In the genomic region with DNA sequence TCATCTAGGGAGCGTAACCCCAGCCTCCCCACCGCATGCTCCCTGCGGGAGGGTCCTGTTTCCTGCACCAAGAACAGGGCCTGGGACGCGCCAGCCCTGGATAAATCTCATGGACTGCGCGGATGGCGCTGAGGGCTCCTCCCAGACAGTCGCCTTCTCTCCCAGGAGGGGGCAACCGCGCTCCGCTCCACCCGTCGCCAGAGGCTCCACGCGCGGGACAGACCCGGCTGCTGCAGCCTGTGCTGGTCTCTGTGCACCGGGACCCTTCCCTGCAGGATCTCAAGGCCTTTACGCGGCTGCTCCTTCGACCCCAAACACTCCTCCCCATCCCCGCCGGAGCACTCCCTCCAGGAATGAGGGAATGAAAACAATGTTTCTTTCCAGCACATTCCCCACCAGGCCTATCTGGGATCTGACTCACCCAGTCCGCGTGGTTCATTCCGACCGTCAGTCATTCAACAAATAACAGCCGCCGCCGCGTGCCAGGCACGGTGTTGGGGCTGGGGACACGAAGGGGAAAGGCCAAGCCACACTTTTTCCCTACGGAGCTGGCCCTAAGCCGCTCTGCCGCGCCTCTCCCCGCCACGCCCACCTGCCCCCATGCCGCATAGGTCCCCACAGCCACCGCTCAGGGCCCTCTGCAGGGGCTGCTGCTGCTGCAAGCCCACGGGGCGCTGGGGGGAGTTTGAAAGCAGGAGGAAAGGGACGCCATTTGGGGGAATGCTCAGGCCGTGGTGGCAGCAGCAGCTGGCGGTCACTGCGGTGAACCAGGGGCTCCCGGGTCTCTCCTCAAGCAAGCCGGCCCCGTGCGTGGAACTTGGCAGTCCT, we compare ENCODE assay signal across 9 cellular contexts.
DNase-seq lines count a peak whose midpoint lies in the region; ATAC-seq lines count a peak whose summit lies in the region.
"Had no signal": no experiment of that assay in that cellular context is flagged by ENCODE, and none has a peak within 500 bp of the region (broad histone marks: within the 10 kb centered on the region; RNA-seq: fewer than 3 reads in every experiment).

No MANE protein-coding gene starts in this region.

- no peaks in the 10 kb centered on the region for H3K36me3 Mint-ChIP-seq in dendritic cell treated with granulocyte-macrophage colony-stimulating factor and Interleukin-4, amounts not matched to agents 40 ng/mL and 50 ng/mL, for 4 days (ENCODE audit: low read depth)

- H3K4me3 Mint-ChIP-seq in dendritic cell treated with granulocyte-macrophage colony-stimulating factor and Interleukin-4, amounts not matched to agents 40 ng/mL and 50 ng/mL, for 4 days = peak overlapping the region; percentile 34

- H3K27me3 Mint-ChIP-seq in dendritic cell treated with granulocyte-macrophage colony-stimulating factor and Interleukin-4, amounts not matched to agents 40 ng/mL and 50 ng/mL, for 4 days = peaks cover 91% of the 10 kb centered on the region

- H3K27ac Mint-ChIP-seq in dendritic cell treated with granulocyte-macrophage colony-stimulating factor and Interleukin-4, amounts not matched to agents 40 ng/mL and 50 ng/mL, for 4 days = peak overlapping the region; percentile 70

- DNase-seq in DMS53 (lab: John Stamatoyannopoulos, UW) (peak; percentile 50), DMS53 treated with DMSO at 0.1 percent for 48 hours (lab: John Stamatoyannopoulos, UW; ENCODE audit: unreplicated experiment) (no peak), left kidney (ENCODE audit: low read depth, low spot score) (peak; percentile 75), superior temporal gyrus (ENCODE audit: extremely low spot score) (peak; percentile 62), amniotic stem cell (lab: John Stamatoyannopoulos, UW) (no peak)
- DNase-seq in central memory CD4-positive, alpha-beta T cell = no peak
- DNase-seq: NCI-H2081 treated with DMSO at 0.1 percent for 48 hours had no signal

- intact Hi-C loops in dendritic cell treated with granulocyte-macrophage colony-stimulating factor and Interleukin-4, amounts not matched to agents 40 ng/mL and 50 ng/mL, for 4 days (cut with micrococcal nuclease) = loop anchor here (1.0 to 2.0 kb wide), 3 partner anchors 24 to 209 kb away; no protein-coding TSS in a partner anchor

- H3K9me3 Mint-ChIP-seq in dendritic cell treated with granulocyte-macrophage colony-stimulating factor and Interleukin-4, amounts not matched to agents 40 ng/mL and 50 ng/mL, for 4 days = no peaks in the 10 kb centered on the region

- H3K4me1 Mint-ChIP-seq in dendritic cell treated with granulocyte-macrophage colony-stimulating factor and Interleukin-4, amounts not matched to agents 40 ng/mL and 50 ng/mL, for 4 days (ENCODE audit: low read depth) = peaks cover 55% of the 10 kb centered on the region

- ATAC-seq in HG03280 (IDR thresholded peaks at IDR 0.05; ENCODE audit: unreplicated experiment) = no peak

Comparison
In these comparisons a context has a peak if more than half of its experiments do, and no peak if none do; other contexts are left out.
1. DNase-seq: peak in DMS53 (single experiment), left kidney (single experiment) and superior temporal gyrus (single experiment); none in DMS53 treated with DMSO at 0.1 percent for 48 hours (single experiment), amniotic stem cell (single experiment) and central memory CD4-positive, alpha-beta T cell (single experiment).